Comparison of ENCODE assay signal across 1 cellular context in genomic region chr4:8212606-8213005, GRCh38.
TF ChIP-seq lines count a peak whose summit lies in the region.

No MANE protein-coding gene starts in this region.

TF ChIP-seq in H1, 55 proteins besides CTCF, POLR2A, EP300 and RAD21:
- TF ChIP-seq TBP (IDR thresholded peaks at IDR 0.05; ENCODE audit: low read depth, low read length) (peak; percentile 57; the same call in 1 of the 2 replicates), HDAC6 (IDR thresholded peaks at IDR 0.05; ENCODE audit: low read depth, low read length) (no peak)
